8 cellular contexts compared by ENCODE assay signal in genomic region chr11:119381186-119381988, GRCh38. TPM values are rescaled to one million over a fixed set of nuclear protein-coding genes. Genes with fewer than 3 reads are reported as not detected.
DNase-seq lines count a peak whose midpoint lies in the region; ATAC-seq and TF ChIP-seq lines count a peak whose summit lies in the region.

Gene USP2, minus strand, starts transcription at chr11:119381690. Its CDS starts 8,210 bp downstream, at chr11:119373480.

- no peak within 1 kb of the TSS for H4K8ac ChIP-seq in neuronal stem cell (ENCODE audit: low read depth, low read length)

- no peak within 1 kb of the TSS for H2BK120ac ChIP-seq in neuronal stem cell (ENCODE audit: low read depth, low read length)

- peak within 1 kb of the TSS; percentile 99 for H3K4me2 ChIP-seq in neuronal stem cell (ENCODE audit: insufficient read depth, low read length, poor library complexity, severe bottlenecking)

- no peak within 1 kb of the TSS for H3K27ac Mint-ChIP-seq in activated naive CD4-positive, alpha-beta T cell treated with anti-CD3 and anti-CD28 coated beads, Interleukin-2, amount 10 ng/mL, durations not matched to agents 7 days and 5 days

- H3K4ac ChIP-seq in neuronal stem cell (ENCODE audit: low read length) = no peak within 1 kb of the TSS

- H3K27ac ChIP-seq in gastroesophageal sphincter (peak within 1 kb of the TSS; percentile 25 to 82 (median 80)), neuronal stem cell (replicated peaks; ENCODE audit: low read length) (no peak within 1 kb of the TSS), subcutaneous abdominal adipose tissue (ENCODE audit: low read depth, low read length) (no peak within 1 kb of the TSS)

- DNase-seq in GM04503 (ENCODE audit: low read depth) (peak; percentile 87), NB4 (ENCODE audit: low read depth) (peak; percentile 96), SK-MEL-5 (ENCODE audit: low read depth, low spot score) (peak; percentile 93), neuronal stem cell (ENCODE audit: low spot score) (peak; percentile 94)
- peak; percentile 97 for DNase-seq in activated naive CD4-positive, alpha-beta T cell treated with anti-CD3 and anti-CD28 coated beads, Interleukin-2, amount 10 ng/mL, durations not matched to agents 7 days and 5 days

- no peaks in the 10 kb centered on the region for H3K36me3 Mint-ChIP-seq in activated naive CD4-positive, alpha-beta T cell treated with anti-CD3 and anti-CD28 coated beads, Interleukin-2, amount 10 ng/mL, durations not matched to agents 7 days and 5 days

- ATAC-seq in HG02571 (IDR thresholded peaks at IDR 0.05; ENCODE audit: unreplicated experiment) (peak; percentile 98), gastroesophageal sphincter (peak; percentile 99)

- H3K9me3 ChIP-seq in gastroesophageal sphincter (no peaks in the 10 kb centered on the region), neuronal stem cell (replicated peaks in 1 of 2; ENCODE audit: control insufficient read depth in 2 of 2, insufficient read depth in 1 of 2, low read depth in 1 of 2, low read length in 2 of 2) (no peaks in the 10 kb centered on the region), subcutaneous abdominal adipose tissue (ENCODE audit: control insufficient read depth in 5 of 5, low read length in 5 of 5) (no peaks in the 10 kb centered on the region)

- in situ Hi-C loops in SK-MEL-5 (cut with HindIII; ENCODE audit: low pct_unique_long_range_greater_than_20kb, low sequenced_read_pairs) = no loop called here

- H2AK5ac ChIP-seq in neuronal stem cell (ENCODE audit: low read depth, low read length) = peak within 1 kb of the TSS; percentile 53

- no peaks in the 10 kb centered on the region for H3K79me1 ChIP-seq in neuronal stem cell (ENCODE audit: low read depth, low read length)

- H3K36me3 ChIP-seq in gastroesophageal sphincter = no peaks in the 10 kb centered on the region
- no peaks in the 10 kb centered on the region for H3K36me3 ChIP-seq in neuronal stem cell (replicated peaks in 1 of 2; ENCODE audit: control insufficient read depth in 2 of 2, insufficient read depth in 2 of 2, low read length in 2 of 2)
- H3K36me3 ChIP-seq in subcutaneous abdominal adipose tissue (ENCODE audit: control insufficient read depth in 5 of 5, insufficient read depth in 5 of 5, low read length in 5 of 5) = no peaks in the 10 kb centered on the region

- CTCF ChIA-PET in activated naive CD4-positive, alpha-beta T cell treated with anti-CD3 and anti-CD28 coated beads, Interleukin-2, amount 10 ng/mL, durations not matched to agents 7 days and 5 days (lab: Charles Lee) = interaction anchor here (0.8 to 17.7 kb wide), 14 partner anchors 9 to 93 kb away, joined by 3 to 184 read pairs (median 6); no protein-coding TSS in a partner anchor

- no peak within 1 kb of the TSS for H2BK15ac ChIP-seq in neuronal stem cell (ENCODE audit: low read length)

- peak within 1 kb of the TSS; percentile 64 for H3K4me3 ChIP-seq in NB4 (ENCODE audit: low read depth, low read length)
- peak within 1 kb of the TSS; percentile 41 to 58 for H3K4me3 ChIP-seq in gastroesophageal sphincter
- H3K4me3 ChIP-seq in neuronal stem cell (ENCODE audit: low read length in 2 of 2) = peak within 1 kb of the TSS; percentile 50 to 75
- H3K4me3 ChIP-seq in subcutaneous abdominal adipose tissue (ENCODE audit: low read depth in 1 of 5, low read length in 5 of 5) = peak within 1 kb of the TSS; percentile 56 to 81 (median 70)

- H4K91ac ChIP-seq in neuronal stem cell (ENCODE audit: low read depth, low read length, poor library complexity) = no peak within 1 kb of the TSS

- peak; percentile 81 for TF ChIP-seq CTCF in NB4 (IDR thresholded peaks at IDR 0.05; ENCODE audit: low read depth, low read length)
- TF ChIP-seq CTCF in gastroesophageal sphincter (IDR thresholded peaks at IDR 0.05) = peak; percentile 82 to 96 (median 94)

- WGBS in gastroesophageal sphincter (ENCODE audit: low coverage in 1 of 2), 2 donors = 0 to 1% methylated on average over 10 to 21 of the region's 54 CpGs
- WGBS in neuronal stem cell (ENCODE audit: extremely low coverage in 2 of 2, insufficient read length in 2 of 2, insufficient replicate concordance in 1 of 2), 2 donors = no CpG with 5 or more reads among the region's 54 CpGs

- no peaks in the 10 kb centered on the region for H3K9me3 Mint-ChIP-seq in activated naive CD4-positive, alpha-beta T cell treated with anti-CD3 and anti-CD28 coated beads, Interleukin-2, amount 10 ng/mL, durations not matched to agents 7 days and 5 days

- no peak for TF ChIP-seq EP300 in gastroesophageal sphincter (IDR thresholded peaks at IDR 0.05)

- H2BK12ac ChIP-seq in neuronal stem cell (ENCODE audit: low read length) = no peak within 1 kb of the TSS

- peak within 1 kb of the TSS; percentile 49 for H3K23ac ChIP-seq in neuronal stem cell (ENCODE audit: low read depth, low read length, poor library complexity)

- no peak within 1 kb of the TSS for H2BK5ac ChIP-seq in neuronal stem cell (ENCODE audit: low read length)

- TF ChIP-seq POLR2A in NB4 (IDR thresholded peaks at IDR 0.05; ENCODE audit: extremely low read depth, insufficient read length) (no peak), gastroesophageal sphincter (IDR thresholded peaks at IDR 0.05) (peak; percentile 30 to 31)

- peak within 1 kb of the TSS; percentile 58 for H3K14ac ChIP-seq in neuronal stem cell (ENCODE audit: low read length)

- H3K4me1 ChIP-seq in gastroesophageal sphincter (peaks cover 0 to 34% (median 12%) of the 10 kb centered on the region in 3 donors), neuronal stem cell (ENCODE audit: control insufficient read depth in 2 of 2, insufficient read depth in 1 of 2, low read depth in 1 of 2, low read length in 2 of 2) (peaks cover 14 to 29% of the 10 kb centered on the region in 2 donors), subcutaneous abdominal adipose tissue (ENCODE audit: control insufficient read depth in 5 of 5, insufficient read depth in 5 of 5, low read length in 5 of 5) (peaks cover 5 to 20% (median 16%) of the 10 kb centered on the region in 5 donors)

- peaks cover 8% of the 10 kb centered on the region for H3K4me1 Mint-ChIP-seq in activated naive CD4-positive, alpha-beta T cell treated with anti-CD3 and anti-CD28 coated beads, Interleukin-2, amount 10 ng/mL, durations not matched to agents 7 days and 5 days

- H3K18ac ChIP-seq in neuronal stem cell (ENCODE audit: low read length) = peak within 1 kb of the TSS; percentile 53

- peak within 1 kb of the TSS; percentile 92 for H2AFZ ChIP-seq in neuronal stem cell (ENCODE audit: low read length)

- H3K27me3 Mint-ChIP-seq in activated naive CD4-positive, alpha-beta T cell treated with anti-CD3 and anti-CD28 coated beads, Interleukin-2, amount 10 ng/mL, durations not matched to agents 7 days and 5 days = peaks cover 34% of the 10 kb centered on the region

- H3K27me3 ChIP-seq in gastroesophageal sphincter (no peaks in the 10 kb centered on the region), neuronal stem cell (ENCODE audit: control insufficient read depth in 3 of 3, insufficient read depth in 3 of 3, low read depth in 1 of 3, low read length in 3 of 3) (peaks cover 0 to 49% (median 4%) of the 10 kb centered on the region in 3 experiments), subcutaneous abdominal adipose tissue (ENCODE audit: control insufficient read depth in 5 of 5, insufficient read depth in 4 of 5, low read length in 5 of 5) (no peaks in the 10 kb centered on the region)

- no peak within 1 kb of the TSS for H3K4me3 Mint-ChIP-seq in activated naive CD4-positive, alpha-beta T cell treated with anti-CD3 and anti-CD28 coated beads, Interleukin-2, amount 10 ng/mL, durations not matched to agents 7 days and 5 days

- H3K9ac ChIP-seq in neuronal stem cell (ENCODE audit: low read depth, low read length, poor library complexity) (peak within 1 kb of the TSS; percentile 77), subcutaneous abdominal adipose tissue (ENCODE audit: low read length in 5 of 5) (peak within 1 kb of the TSS in 4 of 5 donors; percentile 52 to 71 (median 56))

RNA-seq across cellular contexts. Expression of gene USP2, which starts in this region (rescaled TPM):
- total RNA-seq in SK-MEL-5 (2014; rRNA removed; shearing (Covaris generic)) = 0.37 and 0.40 TPM in 2 replicates
- 1.6 and 3.5 TPM in 2 replicates for polyA plus RNA-seq in SK-MEL-5 (2015; cell fraction: cytosol; rRNA removed)
- 1.5 and 6.0 TPM in 2 replicates for polyA plus RNA-seq in SK-MEL-5 (2015; cell fraction: nucleus; rRNA removed)
- 1 to 10 TPM; 4.6 to 10.0 (median 6.6) TPM for total RNA-seq in gastroesophageal sphincter
- 4.2 TPM for polyA plus RNA-seq in neuronal stem cell (2013, experiment 1 of 2)
- 4.4 TPM for polyA plus RNA-seq in neuronal stem cell (2013, experiment 2 of 2)

Comparison
In these comparisons a context has a peak if more than half of its experiments do, and no peak if none do; other contexts are left out.
1. H3K27ac ChIP-seq: peak in gastroesophageal sphincter (4 of 4); none in neuronal stem cell (single experiment) and subcutaneous abdominal adipose tissue (single experiment).
2. Peak in every context shown above with its lines, with median percentiles within 50 percentile points of each other: DNase-seq and H3K4me3 ChIP-seq.